ENCODE assay signal across 8 cellular contexts in genomic region chr16:3170440-3171180, GRCh38. TPM values are rescaled to one million over a fixed set of nuclear protein-coding genes. Genes with fewer than 3 reads are reported as not detected.
A peak's percentile ranks its signal among the peaks of the same experiment; 100 is the strongest.
DNase-seq lines count a peak whose midpoint lies in the region; ATAC-seq and TF ChIP-seq lines count a peak whose summit lies in the region.

No MANE protein-coding gene starts in this region.

- WGBS in hepatocyte (ENCODE audit: low lambda C conversion rate, missing lambda C conversion rate) = 17% methylated on average over 52 of the region's 53 CpGs

- H3K9me3 ChIP-seq in hepatocyte (ENCODE audit: low read depth) (no peaks in the 10 kb centered on the region), HAP-1 (no peaks in the 10 kb centered on the region)

- peak overlapping the region; percentile 75 for H3K27ac Mint-ChIP-seq in activated CD4-positive, alpha-beta memory T cell treated with anti-CD3 and anti-CD28 coated beads for 36 hours
- H3K27ac Mint-ChIP-seq in stimulated activated effector memory CD8-positive, alpha-beta T cell treated with anti-CD3 and anti-CD28 coated beads, Interleukin-12 subunit alpha, Interleukin-12 subunit beta, amount 100 ng/mL, for 72 hours = peak overlapping the region; percentile 91

- H3K27me3 ChIP-seq in hepatocyte = peaks cover 77% of the 10 kb centered on the region
- no peaks in the 10 kb centered on the region for H3K27me3 ChIP-seq in HAP-1 (ENCODE audit: low read depth)

- intact Hi-C loops in activated CD4-positive, alpha-beta memory T cell treated with anti-CD3 and anti-CD28 coated beads for 36 hours (cut with micrococcal nuclease) = loop anchor here (1.0 to 5.0 kb wide), 4 partner anchors 20 to 330 kb away; no protein-coding TSS in a partner anchor

- TF ChIP-seq CTCF in hepatocyte (IDR thresholded peaks at IDR 0.05; ENCODE audit: poor library complexity) = no peak

- peak overlapping the region; percentile 62 for H3K4me3 Mint-ChIP-seq in activated CD4-positive, alpha-beta memory T cell treated with anti-CD3 and anti-CD28 coated beads for 36 hours
- H3K4me3 Mint-ChIP-seq in stimulated activated effector memory CD8-positive, alpha-beta T cell treated with anti-CD3 and anti-CD28 coated beads, Interleukin-12 subunit alpha, Interleukin-12 subunit beta, amount 100 ng/mL, for 72 hours = peak overlapping the region; percentile 77

- CTCF ChIA-PET in activated CD4-positive, alpha-beta memory T cell treated with anti-CD3 and anti-CD28 coated beads for 36 hours (lab: Charles Lee) = interaction anchor here (0.9 to 4.0 kb wide), 11 partner anchors 11 to 167 kb away, joined by 3 to 27 read pairs (median 9); no protein-coding TSS in a partner anchor

- POLR2A ChIA-PET in activated CD4-positive, alpha-beta memory T cell treated with anti-CD3 and anti-CD28 coated beads for 36 hours (lab: Charles Lee) = interaction anchor here (0.8 to 2.4 kb wide), 3 partner anchors 13 to 41 kb away, joined by 3 to 8 read pairs (median 3); partner anchors contain the start of gene ZNF213

- H3K4me1 ChIP-seq in hepatocyte (ENCODE audit: insufficient read depth) (peaks cover 15% of the 10 kb centered on the region), HAP-1 (peaks cover 7% of the 10 kb centered on the region)

- H2AFZ ChIP-seq in hepatocyte = peak overlapping the region; percentile 45

- no peak overlapping the region for H3K27ac ChIP-seq in hepatocyte

- H3K9me3 Mint-ChIP-seq in activated CD4-positive, alpha-beta memory T cell treated with anti-CD3 and anti-CD28 coated beads for 36 hours = no peaks in the 10 kb centered on the region
- no peaks in the 10 kb centered on the region for H3K9me3 Mint-ChIP-seq in stimulated activated effector memory CD8-positive, alpha-beta T cell treated with anti-CD3 and anti-CD28 coated beads, Interleukin-12 subunit alpha, Interleukin-12 subunit beta, amount 100 ng/mL, for 72 hours

- no peaks in the 10 kb centered on the region for H4K20me1 ChIP-seq in hepatocyte (ENCODE audit: insufficient read depth, poor library complexity, severe bottlenecking)

- H3K36me3 ChIP-seq in hepatocyte (replicated peaks; ENCODE audit: insufficient read depth, low read depth) (no peaks in the 10 kb centered on the region), HAP-1 (replicated peaks) (no peaks in the 10 kb centered on the region)

- ATAC-seq in stimulated activated effector memory CD8-positive, alpha-beta T cell treated with anti-CD3 and anti-CD28 coated beads, Interleukin-12 subunit alpha, Interleukin-12 subunit beta, amount 100 ng/mL, for 72 hours = peak; percentile 36

- H3K79me2 ChIP-seq in hepatocyte = no peaks in the 10 kb centered on the region

- H3K4me2 ChIP-seq in hepatocyte = peak overlapping the region; percentile 81

- DNase-seq in NCI-H146 (lab: John Stamatoyannopoulos, UW) (peak; percentile 67), NCI-H146 treated with DMSO at 0.1 percent for 48 hours (lab: John Stamatoyannopoulos, UW; ENCODE audit: unreplicated experiment) (no peak), hepatocyte (ENCODE audit: low spot score) (no peak), NCI-H2107 (lab: John Stamatoyannopoulos, UW) (no peak), inferior parietal cortex (ENCODE audit: extremely low spot score) (no peak), HAP-1 (ENCODE audit: low spot score in 2 of 2) (no peak)
- DNase-seq in activated CD4-positive, alpha-beta memory T cell treated with anti-CD3 and anti-CD28 coated beads for 36 hours = peak; percentile 53
- no peak for DNase-seq in stimulated activated effector memory CD8-positive, alpha-beta T cell treated with anti-CD3 and anti-CD28 coated beads, Interleukin-12 subunit alpha, Interleukin-12 subunit beta, amount 100 ng/mL, for 72 hours (ENCODE audit: low spot score in 2 of 2)

- peaks cover 37% of the 10 kb centered on the region for H3K4me1 Mint-ChIP-seq in activated CD4-positive, alpha-beta memory T cell treated with anti-CD3 and anti-CD28 coated beads for 36 hours (ENCODE audit: low read depth)
- peaks cover 34% of the 10 kb centered on the region for H3K4me1 Mint-ChIP-seq in stimulated activated effector memory CD8-positive, alpha-beta T cell treated with anti-CD3 and anti-CD28 coated beads, Interleukin-12 subunit alpha, Interleukin-12 subunit beta, amount 100 ng/mL, for 72 hours

- peaks cover 33% of the 10 kb centered on the region for H3K27me3 Mint-ChIP-seq in activated CD4-positive, alpha-beta memory T cell treated with anti-CD3 and anti-CD28 coated beads for 36 hours

- H3K36me3 Mint-ChIP-seq in activated CD4-positive, alpha-beta memory T cell treated with anti-CD3 and anti-CD28 coated beads for 36 hours = peaks cover 3% of the 10 kb centered on the region
- peaks cover 19% of the 10 kb centered on the region for H3K36me3 Mint-ChIP-seq in stimulated activated effector memory CD8-positive, alpha-beta T cell treated with anti-CD3 and anti-CD28 coated beads, Interleukin-12 subunit alpha, Interleukin-12 subunit beta, amount 100 ng/mL, for 72 hours

- peak overlapping the region; percentile 42 for H3K4me3 ChIP-seq in hepatocyte
- H3K4me3 ChIP-seq in HAP-1 = no peak overlapping the region

- in situ Hi-C loops in HAP-1 (cut with MboI; ENCODE audit: low sequenced_read_pairs) = no loop called here

- no peaks in the 10 kb centered on the region for H3K9me2 ChIP-seq in hepatocyte (replicated peaks; ENCODE audit: insufficient read depth)

RNA-seq across cellular contexts. Expression of gene OR1F1, which starts 17.4 kb away (rescaled TPM):
- not detected for total RNA-seq in activated CD4-positive, alpha-beta memory T cell treated with anti-CD3 and anti-CD28 coated beads for 36 hours
- not detected in 2 replicates for total RNA-seq in hepatocyte
- polyA plus RNA-seq in hepatocyte = 0.61 TPM in 1 of 2 replicates, not detected in the other

RNA-seq across cellular contexts. Expression of gene ZNF213, which starts 35.8 kb away (rescaled TPM):
- 1 to 10 TPM; 9.0 TPM for total RNA-seq in activated CD4-positive, alpha-beta memory T cell treated with anti-CD3 and anti-CD28 coated beads for 36 hours
- total RNA-seq in hepatocyte = 3.4 and 3.8 TPM in 2 replicates
- 4.0 and 6.0 TPM in 2 replicates for polyA plus RNA-seq in hepatocyte

RNA-seq across cellular contexts. Expression of gene ZNF205, which starts 58.2 kb away (rescaled TPM):
- total RNA-seq in activated CD4-positive, alpha-beta memory T cell treated with anti-CD3 and anti-CD28 coated beads for 36 hours = under 1 TPM in 1 of 2 experiments, not detected in 1; 0.21 TPM
- total RNA-seq in hepatocyte = 10.0 and 12.3 TPM in 2 replicates
- 12.6 and 13.2 TPM in 2 replicates for polyA plus RNA-seq in hepatocyte

Comparison
In these comparisons a context has a peak if more than half of its experiments do, and no peak if none do; other contexts are left out.
1. DNase-seq: peak in NCI-H146 (single experiment) and activated CD4-positive, alpha-beta memory T cell treated with anti-CD3 and anti-CD28 coated beads for 36 hours (single experiment); none in NCI-H146 treated with DMSO at 0.1 percent for 48 hours (single experiment), hepatocyte (single experiment), stimulated activated effector memory CD8-positive, alpha-beta T cell treated with anti-CD3 and anti-CD28 coated beads, Interleukin-12 subunit alpha, Interleukin-12 subunit beta, amount 100 ng/mL, for 72 hours (0 of 2), NCI-H2107 (single experiment), inferior parietal cortex (single experiment) and HAP-1 (0 of 2).